ENCODE assay signal across 19 cellular contexts in genomic region chr11:29334781-29335140, GRCh38.
"Had no signal": no experiment of that assay in that cellular context is flagged by ENCODE, and none has a peak within 500 bp of the region (broad histone marks: within the 10 kb centered on the region; RNA-seq: fewer than 3 reads in every experiment).

No MANE protein-coding gene starts in this region.

- H3K36me3 Mint-ChIP-seq: immature natural killer cell; natural killer cell; stimulated activated memory B cell treated with anti-CD40 and anti-IgM and Interleukin-4, amounts not matched to agents 10 μg/mL and 1 μg/mL and 100 μg/mL, for 72 hours had no signal

- H3K4me3 Mint-ChIP-seq: endodermal cell; immature natural killer cell; natural killer cell; neural crest cell; stimulated activated memory B cell treated with anti-CD40 and anti-IgM and Interleukin-4, amounts not matched to agents 10 μg/mL and 1 μg/mL and 100 μg/mL, for 72 hours; stimulated activated naive CD8-positive, alpha-beta T cell treated with anti-CD3 and anti-CD28 coated beads, Interleukin-15, amount 100 ng/mL, for 72 hours had no signal

- H3K36me3 ChIP-seq: gastrocnemius medialis, ovary, transverse colon had no signal

- DNase-seq: central memory CD4-positive, alpha-beta T cell; effector CD4-positive, alpha-beta T cell; gastrocnemius medialis; immature natural killer cell; left colon; left ventricle myocardium superior; natural killer cell; ovary; right cardiac atrium; stimulated activated CD4-positive, alpha-beta T cell treated with anti-CD3 and anti-CD28 coated beads, Interleukin-4, amount 100 ng/mL, for 1 hour; stimulated activated CD8-positive, alpha-beta memory T cell treated with anti-CD3 and anti-CD28 coated beads, Interleukin-4, amount 100 ng/mL, for 48 hours; stimulated activated naive CD8-positive, alpha-beta T cell treated with anti-CD3 and anti-CD28 coated beads, Interleukin-15, amount 100 ng/mL, for 72 hours; testis; transverse colon had no signal

- H3K27ac ChIP-seq: coronary artery, gastrocnemius medialis, ovary, testis, transverse colon had no signal

- H3K4me1 ChIP-seq: gastrocnemius medialis, testis, transverse colon had no signal

- H3K27me3 Mint-ChIP-seq: stimulated activated memory B cell treated with anti-CD40 and anti-IgM and Interleukin-4, amounts not matched to agents 10 μg/mL and 1 μg/mL and 100 μg/mL, for 72 hours; stimulated activated naive CD8-positive, alpha-beta T cell treated with anti-CD3 and anti-CD28 coated beads, Interleukin-15, amount 100 ng/mL, for 72 hours had no signal

- H3K9me3 ChIP-seq: gastrocnemius medialis, ovary, testis, transverse colon had no signal

- H3K27ac Mint-ChIP-seq: endodermal cell; immature natural killer cell; natural killer cell; stimulated activated memory B cell treated with anti-CD40 and anti-IgM and Interleukin-4, amounts not matched to agents 10 μg/mL and 1 μg/mL and 100 μg/mL, for 72 hours; stimulated activated naive CD8-positive, alpha-beta T cell treated with anti-CD3 and anti-CD28 coated beads, Interleukin-15, amount 100 ng/mL, for 72 hours had no signal

- H3K9me3 Mint-ChIP-seq: endodermal cell, neural crest cell had no signal

- H3K4me1 Mint-ChIP-seq: immature natural killer cell; natural killer cell; neural crest cell; stimulated activated memory B cell treated with anti-CD40 and anti-IgM and Interleukin-4, amounts not matched to agents 10 μg/mL and 1 μg/mL and 100 μg/mL, for 72 hours; stimulated activated naive CD8-positive, alpha-beta T cell treated with anti-CD3 and anti-CD28 coated beads, Interleukin-15, amount 100 ng/mL, for 72 hours had no signal

- H3K27me3 ChIP-seq: gastrocnemius medialis, ovary, testis, transverse colon had no signal

- H3K4me3 ChIP-seq: coronary artery, gastrocnemius medialis, lung, ovary, testis, transverse colon had no signal
